Comparison of ENCODE assay signal across 21 cellular contexts in genomic region chr15:82140859-82141258, GRCh38.
DNase-seq lines count a peak whose midpoint lies in the region; ATAC-seq, FAIRE-seq and TF ChIP-seq lines count a peak whose summit lies in the region.
"Had no signal": no experiment of that assay in that cellular context is flagged by ENCODE, and none has a peak within 500 bp of the region (broad histone marks: within the 10 kb centered on the region; RNA-seq: fewer than 3 reads in every experiment).

No MANE protein-coding gene starts in this region.

- intact Hi-C loops in mammary epithelial cell (cut with micrococcal nuclease) (loop anchor here (5.0 kb wide), 1 partner anchor 56 kb away; no protein-coding TSS in a partner anchor), breast epithelium (cut with DNase I; ENCODE audit: low total_unique reads) (no loop called here), left colon (cut with DNase I, micrococcal nuclease) (no loop called here)
- intact Hi-C loops in CD8-positive, alpha-beta T cell (cut with DNase I, micrococcal nuclease): loop anchor here in 1 of 2 experiments (2.0 kb wide), 1 partner anchor 660 kb away; no protein-coding TSS in a partner anchor

- H3K9me3 Mint-ChIP-seq in activated T-helper 17 cell treated with anti-CD3 and anti-CD28 coated beads, Interleukin-2, amount 50 U/mL, for 72 hours: no peaks in the 10 kb centered on the region
- H3K9me3 Mint-ChIP-seq in CD8-positive, alpha-beta T cell: no peaks in the 10 kb centered on the region
- H3K9me3 Mint-ChIP-seq: CD4-positive, alpha-beta T cell; natural killer cell treated with Interleukin-12 subunit alpha and Interleukin-12 subunit beta and Interleukin-15 and Interleukin-18, amount 100 ng/mL, for 72 hours; stimulated activated naive CD8-positive, alpha-beta T cell treated with anti-CD3 and anti-CD28 coated beads, Interleukin-15, Interleukin-2, amounts not matched to agents 100 ng/mL and 50 ng/mL, for 24 hours had no signal

- no peak for TF ChIP-seq POLR2A in breast epithelium (IDR thresholded peaks at IDR 0.05)

- H4K20me1 ChIP-seq in mammary epithelial cell (ENCODE audit: insufficient read depth, low read length): no peaks in the 10 kb centered on the region

- WGBS in mammary epithelial cell (ENCODE audit: low coverage, missing lambda C conversion rate): 92% methylated on average over 2 of the region's 2 CpGs

- H3K27me3 Mint-ChIP-seq in activated T-helper 17 cell treated with anti-CD3 and anti-CD28 coated beads, Interleukin-2, amount 50 U/mL, for 72 hours: no peaks in the 10 kb centered on the region
- H3K27me3 Mint-ChIP-seq in CD8-positive, alpha-beta T cell (ENCODE audit: low read depth): no peaks in the 10 kb centered on the region
- H3K27me3 Mint-ChIP-seq: CD4-positive, alpha-beta T cell; natural killer cell treated with Interleukin-12 subunit alpha and Interleukin-12 subunit beta and Interleukin-15 and Interleukin-18, amount 100 ng/mL, for 72 hours; stimulated activated naive CD8-positive, alpha-beta T cell treated with anti-CD3 and anti-CD28 coated beads, Interleukin-15, Interleukin-2, amounts not matched to agents 100 ng/mL and 50 ng/mL, for 24 hours had no signal

- in situ Hi-C loops in mammary epithelial cell (cut with MboI; ENCODE audit: low sequenced_read_pairs in 2 of 2): no loop called here

- ATAC-seq in activated T-helper 17 cell treated with anti-CD3 and anti-CD28 coated beads, Interleukin-2, amount 50 U/mL, for 72 hours (replicated peaks): no peak
- no peak for ATAC-seq in left colon
- ATAC-seq in CD8-positive, alpha-beta T cell: no peak
- ATAC-seq: gastroesophageal sphincter; natural killer cell treated with Interleukin-12 subunit alpha and Interleukin-12 subunit beta and Interleukin-15 and Interleukin-18, amount 100 ng/mL, for 72 hours; Right ventricle myocardium inferior had no signal

- H2AFZ ChIP-seq in mammary epithelial cell (ENCODE audit: low read depth, low read length): no peak overlapping the region

- POLR2A ChIA-PET in CD8-positive, alpha-beta T cell (lab: Charles Lee): no interaction called here

- H3K4me1 Mint-ChIP-seq in activated T-helper 17 cell treated with anti-CD3 and anti-CD28 coated beads, Interleukin-2, amount 50 U/mL, for 72 hours: peaks cover 5% of the 10 kb centered on the region
- H3K4me1 Mint-ChIP-seq in CD8-positive, alpha-beta T cell (ENCODE audit: low read depth): peaks cover 6% of the 10 kb centered on the region

- H3K4me2 ChIP-seq in mammary epithelial cell (ENCODE audit: insufficient read depth, low read depth, low read length): no peak overlapping the region

- H3K36me3 ChIP-seq in mammary epithelial cell (ENCODE audit: insufficient read depth, low read length): peaks cover 15% of the 10 kb centered on the region
- H3K36me3 ChIP-seq in breast epithelium: no peaks in the 10 kb centered on the region
- peaks cover 14% of the 10 kb centered on the region for H3K36me3 ChIP-seq in CD8-positive, alpha-beta T cell (ENCODE audit: insufficient read depth, low read length)

- no TSS peak for BruUV-seq in mammary epithelial cell (replicated peaks; lab: Mats Ljungman, UMichigan)

- peak; percentile 37 for DNase-seq in mammary epithelial cell
- no peak for DNase-seq in breast epithelium (ENCODE audit: low spot score in 2 of 2)
- peak; percentile 27 for DNase-seq in iPS-NIHi11 (ENCODE audit: low spot score)
- DNase-seq in D721Med (ENCODE audit: insufficient read length, low spot score): no peak
- DNase-seq in left colon: no peak
- no peak for DNase-seq in iPS-NIHi7 (ENCODE audit: extremely low spot score)
- no peak for DNase-seq in CD8-positive, alpha-beta T cell
- DNase-seq: activated CD4-positive, CD25-positive, alpha-beta regulatory T cell treated with anti-CD3 and anti-CD28 coated beads, Interleukin-2, amount 50 U/mL, for 72 hours; CD4-positive, alpha-beta T cell; H7; KG1; NCI-H1092 treated with DMSO at 0.1 percent for 48 hours; NCI-H345; T-helper 2 cell had no signal

- TF ChIP-seq CTCF in mammary epithelial cell (conservative IDR thresholded peaks at IDR 0.05 in 1 of 2, IDR thresholded peaks at IDR 0.05 in 1 of 2; ENCODE audit: extremely low read depth in 1 of 2, insufficient read depth in 1 of 2, low read depth in 1 of 2, low read length in 2 of 2) (no peak), breast epithelium (IDR thresholded peaks at IDR 0.05) (no peak), D721Med (IDR thresholded peaks at IDR 0.05; ENCODE audit: insufficient read depth, missing control alignments) (no peak)
- no peak for TF ChIP-seq CTCF in CD8-positive, alpha-beta T cell (IDR thresholded peaks at IDR 0.05)

- H3K9ac ChIP-seq in mammary epithelial cell (ENCODE audit: insufficient read depth, low read length): no peak overlapping the region

- H3K4me3 ChIP-seq in mammary epithelial cell (replicated peaks in 1 of 3; ENCODE audit: insufficient read depth in 1 of 3, low read depth in 2 of 3, low read length in 3 of 3): no peak overlapping the region
- H3K4me3 ChIP-seq in breast epithelium: no peak overlapping the region
- no peak overlapping the region for H3K4me3 ChIP-seq in CD8-positive, alpha-beta T cell (ENCODE audit: low read depth, low read length)
- H3K4me3 ChIP-seq: gastroesophageal sphincter, lung had no signal

- H3K27ac ChIP-seq in mammary epithelial cell (ENCODE audit: insufficient read depth, low read depth, low read length) (no peak overlapping the region), breast epithelium (peak overlapping the region in 1 of 2 donors; percentile 48)
- H3K27ac ChIP-seq in CD8-positive, alpha-beta T cell (ENCODE audit: low read depth, low read length): no peak overlapping the region
- H3K27ac ChIP-seq: gastroesophageal sphincter had no signal

- FAIRE-seq in D721Med (lab: Jason Lieb, UNC): no peak
- FAIRE-seq: endometrium had no signal

- H3K4me1 ChIP-seq in mammary epithelial cell (ENCODE audit: insufficient read depth, low read length): peaks cover 9% of the 10 kb centered on the region
- no peaks in the 10 kb centered on the region for H3K4me1 ChIP-seq in breast epithelium
- H3K4me1 ChIP-seq in CD8-positive, alpha-beta T cell (ENCODE audit: insufficient read depth, low read length): no peaks in the 10 kb centered on the region

- H3K9me3 ChIP-seq in mammary epithelial cell (replicated peaks; ENCODE audit: insufficient read depth, low read length) (no peaks in the 10 kb centered on the region), breast epithelium (no peaks in the 10 kb centered on the region)
- no peaks in the 10 kb centered on the region for H3K9me3 ChIP-seq in CD8-positive, alpha-beta T cell (ENCODE audit: low read length)
- H3K9me3 ChIP-seq: gastroesophageal sphincter had no signal

- dilution Hi-C loops in mammary epithelial cell (cut with HindIII; ENCODE audit: low sequenced_read_pairs): no loop called here

- peaks cover 31% of the 10 kb centered on the region for H3K36me3 Mint-ChIP-seq in activated T-helper 17 cell treated with anti-CD3 and anti-CD28 coated beads, Interleukin-2, amount 50 U/mL, for 72 hours (ENCODE audit: low read depth)
- peaks cover 38% of the 10 kb centered on the region for H3K36me3 Mint-ChIP-seq in CD8-positive, alpha-beta T cell

- no peaks in the 10 kb centered on the region for H3K27me3 ChIP-seq in mammary epithelial cell (ENCODE audit: insufficient read depth, low read length)
- H3K27me3 ChIP-seq in breast epithelium: no peaks in the 10 kb centered on the region
- H3K27me3 ChIP-seq in CD8-positive, alpha-beta T cell (ENCODE audit: insufficient read depth, low read length): no peaks in the 10 kb centered on the region
- H3K27me3 ChIP-seq: gastroesophageal sphincter had no signal

- H3K79me2 ChIP-seq in mammary epithelial cell (ENCODE audit: insufficient read depth, low read length): no peaks in the 10 kb centered on the region

- peak overlapping the region; percentile 0 for H3K27ac Mint-ChIP-seq in activated T-helper 17 cell treated with anti-CD3 and anti-CD28 coated beads, Interleukin-2, amount 50 U/mL, for 72 hours
- H3K27ac Mint-ChIP-seq in CD8-positive, alpha-beta T cell: no peak overlapping the region
- H3K27ac Mint-ChIP-seq: CD4-positive, alpha-beta T cell; stimulated activated naive CD8-positive, alpha-beta T cell treated with anti-CD3 and anti-CD28 coated beads, Interleukin-15, Interleukin-2, amounts not matched to agents 100 ng/mL and 50 ng/mL, for 24 hours had no signal

- no peak overlapping the region for H3K4me3 Mint-ChIP-seq in activated T-helper 17 cell treated with anti-CD3 and anti-CD28 coated beads, Interleukin-2, amount 50 U/mL, for 72 hours
- H3K4me3 Mint-ChIP-seq in CD8-positive, alpha-beta T cell: no peak overlapping the region
- H3K4me3 Mint-ChIP-seq: CD4-positive, alpha-beta T cell; natural killer cell treated with Interleukin-12 subunit alpha and Interleukin-12 subunit beta and Interleukin-15 and Interleukin-18, amount 100 ng/mL, for 72 hours; stimulated activated naive CD8-positive, alpha-beta T cell treated with anti-CD3 and anti-CD28 coated beads, Interleukin-15, Interleukin-2, amounts not matched to agents 100 ng/mL and 50 ng/mL, for 24 hours had no signal

- CTCF ChIA-PET in mammary epithelial cell (lab: Charles Lee; ENCODE audit: low non-redundant PET): interaction anchor here (1.7 kb wide), 1 partner anchor 32 kb away, joined by 32 read pairs; no protein-coding TSS in a partner anchor
- CTCF ChIA-PET in CD8-positive, alpha-beta T cell (lab: Charles Lee): interaction anchor here (0.6 to 2.3 kb wide), 7 partner anchors 10 to 787 kb away, joined by 3 to 11 read pairs (median 4); partner anchors contain the start of gene MEX3B

Comparison
In these comparisons a context has a peak if more than half of its experiments do, and no peak if none do; other contexts are left out.
1. DNase-seq: peak in mammary epithelial cell (single experiment) and iPS-NIHi11 (single experiment); none in breast epithelium (0 of 2), D721Med (single experiment), left colon (0 of 2), iPS-NIHi7 (single experiment) and CD8-positive, alpha-beta T cell (0 of 7).